Comparison of ENCODE assay signal across 8 cellular contexts in genomic region chr10:35409094-35409582, GRCh38.
DNase-seq lines count a peak whose midpoint lies in the region; ATAC-seq and TF ChIP-seq lines count a peak whose summit lies in the region.

No MANE protein-coding gene starts in this region.

- H3K4me3 ChIP-seq in left ventricle myocardium inferior: no peak overlapping the region

- POLR2A ChIA-PET in T-cell (lab: Charles Lee): no interaction called here

- no peaks in the 10 kb centered on the region for H3K27me3 ChIP-seq in left ventricle myocardium inferior (ENCODE audit: low read depth)

- peak overlapping the region; percentile 7 to 41 for H3K27ac Mint-ChIP-seq in T-cell
- peak overlapping the region; percentile 14 for H3K27ac Mint-ChIP-seq in stimulated activated naive B cell treated with anti-CD40 and anti-IgM and Interleukin-4, amounts not matched to agents 10 μg/mL and 1 μg/mL and 100 μg/mL, for 72 hours
- no peak overlapping the region for H3K27ac Mint-ChIP-seq in activated T-helper 2 cell treated with anti-CD3 and anti-CD28 coated beads, Interferon-gamma antibody, Interleukin-2, Interleukin-4, amounts not matched to agents 10 μg/mL and 5 μg/mL and 100 μg/mL, durations not matched to agents 14 hours and 24 hours and 36 hours

- CTCF ChIA-PET in T-cell (lab: Charles Lee): interaction anchor here in 1 of 2 donors (0.6 to 0.7 kb wide), 3 partner anchors 20 to 118 kb away, joined by 3 read pairs; no protein-coding TSS in a partner anchor

- peak; percentile 92 for DNase-seq in DMS 273 treated with DMSO at 0.1 percent for 48 hours (lab: John Stamatoyannopoulos, UW)
- peak in 1 of 34 experiments; percentile 22 for DNase-seq in T-cell
- DNase-seq in left ventricle myocardium inferior: no peak
- peak; percentile 18 for DNase-seq in stimulated activated naive B cell treated with anti-CD40 and anti-IgM and Interleukin-4, amounts not matched to agents 10 μg/mL and 1 μg/mL and 100 μg/mL, for 72 hours
- no peak for DNase-seq in activated T-helper 2 cell treated with anti-CD3 and anti-CD28 coated beads, Interferon-gamma antibody, Interleukin-2, Interleukin-4, amounts not matched to agents 10 μg/mL and 5 μg/mL and 100 μg/mL, durations not matched to agents 14 hours and 24 hours and 36 hours (ENCODE audit: low spot score)
- no peak for DNase-seq in SK-N-DZ (ENCODE audit: low spot score)

- no peaks in the 10 kb centered on the region for H3K36me3 ChIP-seq in left ventricle myocardium inferior

- peaks cover 91% of the 10 kb centered on the region for H3K4me1 ChIP-seq in left ventricle myocardium inferior

- no peaks in the 10 kb centered on the region for H3K36me3 Mint-ChIP-seq in T-cell
- peaks cover 0 to 2% of the 10 kb centered on the region in 2 donors for H3K36me3 Mint-ChIP-seq in stimulated activated naive B cell treated with anti-CD40 and anti-IgM and Interleukin-4, amounts not matched to agents 10 μg/mL and 1 μg/mL and 100 μg/mL, for 72 hours
- no peaks in the 10 kb centered on the region for H3K36me3 Mint-ChIP-seq in activated T-helper 2 cell treated with anti-CD3 and anti-CD28 coated beads, Interferon-gamma antibody, Interleukin-2, Interleukin-4, amounts not matched to agents 10 μg/mL and 5 μg/mL and 100 μg/mL, durations not matched to agents 14 hours and 24 hours and 36 hours (ENCODE audit: low read depth)

- H3K4me3 Mint-ChIP-seq in T-cell: no peak overlapping the region
- no peak overlapping the region for H3K4me3 Mint-ChIP-seq in stimulated activated naive B cell treated with anti-CD40 and anti-IgM and Interleukin-4, amounts not matched to agents 10 μg/mL and 1 μg/mL and 100 μg/mL, for 72 hours
- no peak overlapping the region for H3K4me3 Mint-ChIP-seq in activated T-helper 2 cell treated with anti-CD3 and anti-CD28 coated beads, Interferon-gamma antibody, Interleukin-2, Interleukin-4, amounts not matched to agents 10 μg/mL and 5 μg/mL and 100 μg/mL, durations not matched to agents 14 hours and 24 hours and 36 hours (ENCODE audit: low read depth)

- intact Hi-C loops in left ventricle myocardium inferior (cut with micrococcal nuclease): no loop called here
- intact Hi-C loops in activated T-helper 2 cell treated with anti-CD3 and anti-CD28 coated beads, Interferon-gamma antibody, Interleukin-2, Interleukin-4, amounts not matched to agents 10 μg/mL and 5 μg/mL and 100 μg/mL, durations not matched to agents 14 hours and 24 hours and 36 hours (cut with micrococcal nuclease): no loop called here

- peak; percentile 79 for ATAC-seq in HG02610 (IDR thresholded peaks at IDR 0.05; ENCODE audit: unreplicated experiment)
- ATAC-seq in T-cell (replicated peaks in 1 of 4): peak in 2 of 4 experiments; percentile 35 to 54
- peak; percentile 97 to 98 for ATAC-seq in stimulated activated naive B cell treated with anti-CD40 and anti-IgM and Interleukin-4, amounts not matched to agents 10 μg/mL and 1 μg/mL and 100 μg/mL, for 72 hours (replicated peaks)
- ATAC-seq in GM19467 (IDR thresholded peaks at IDR 0.05; ENCODE audit: unreplicated experiment): no peak

- H3K4me1 Mint-ChIP-seq in T-cell: peaks cover 0 to 47% (median 45%) of the 10 kb centered on the region in 3 donors
- peaks cover 32 to 46% of the 10 kb centered on the region in 2 donors for H3K4me1 Mint-ChIP-seq in stimulated activated naive B cell treated with anti-CD40 and anti-IgM and Interleukin-4, amounts not matched to agents 10 μg/mL and 1 μg/mL and 100 μg/mL, for 72 hours
- peaks cover 5% of the 10 kb centered on the region for H3K4me1 Mint-ChIP-seq in activated T-helper 2 cell treated with anti-CD3 and anti-CD28 coated beads, Interferon-gamma antibody, Interleukin-2, Interleukin-4, amounts not matched to agents 10 μg/mL and 5 μg/mL and 100 μg/mL, durations not matched to agents 14 hours and 24 hours and 36 hours (ENCODE audit: low read depth)

- peak overlapping the region; percentile 24 for H3K27ac ChIP-seq in left ventricle myocardium inferior (replicated peaks)

- no peak for TF ChIP-seq CTCF in left ventricle myocardium inferior (IDR thresholded peaks at IDR 0.05; ENCODE audit: borderline replicate concordance)

- H3K27me3 Mint-ChIP-seq in T-cell: no peaks in the 10 kb centered on the region
- H3K27me3 Mint-ChIP-seq in stimulated activated naive B cell treated with anti-CD40 and anti-IgM and Interleukin-4, amounts not matched to agents 10 μg/mL and 1 μg/mL and 100 μg/mL, for 72 hours: no peaks in the 10 kb centered on the region
- H3K27me3 Mint-ChIP-seq in activated T-helper 2 cell treated with anti-CD3 and anti-CD28 coated beads, Interferon-gamma antibody, Interleukin-2, Interleukin-4, amounts not matched to agents 10 μg/mL and 5 μg/mL and 100 μg/mL, durations not matched to agents 14 hours and 24 hours and 36 hours (ENCODE audit: low read depth): no peaks in the 10 kb centered on the region

- no peaks in the 10 kb centered on the region for H3K9me3 Mint-ChIP-seq in T-cell
- no peaks in the 10 kb centered on the region for H3K9me3 Mint-ChIP-seq in stimulated activated naive B cell treated with anti-CD40 and anti-IgM and Interleukin-4, amounts not matched to agents 10 μg/mL and 1 μg/mL and 100 μg/mL, for 72 hours
- H3K9me3 Mint-ChIP-seq in activated T-helper 2 cell treated with anti-CD3 and anti-CD28 coated beads, Interferon-gamma antibody, Interleukin-2, Interleukin-4, amounts not matched to agents 10 μg/mL and 5 μg/mL and 100 μg/mL, durations not matched to agents 14 hours and 24 hours and 36 hours: no peaks in the 10 kb centered on the region

- H3K9me3 ChIP-seq in left ventricle myocardium inferior (replicated peaks): no peaks in the 10 kb centered on the region

Comparison
In these comparisons a context has a peak if more than half of its experiments do, and no peak if none do; other contexts are left out.
1. DNase-seq: peak in DMS 273 treated with DMSO at 0.1 percent for 48 hours (single experiment) and stimulated activated naive B cell treated with anti-CD40 and anti-IgM and Interleukin-4, amounts not matched to agents 10 μg/mL and 1 μg/mL and 100 μg/mL, for 72 hours (single experiment); none in left ventricle myocardium inferior (single experiment), activated T-helper 2 cell treated with anti-CD3 and anti-CD28 coated beads, Interferon-gamma antibody, Interleukin-2, Interleukin-4, amounts not matched to agents 10 μg/mL and 5 μg/mL and 100 μg/mL, durations not matched to agents 14 hours and 24 hours and 36 hours (single experiment) and SK-N-DZ (single experiment).